ENCODE assay signal across 24 cellular contexts in genomic region chr10:132986076-132986475, GRCh38. TPM values are rescaled to one million over a fixed set of nuclear protein-coding genes. Genes with fewer than 3 reads are reported as not detected.
"Had no signal": no experiment of that assay in that cellular context is flagged by ENCODE, and none has a peak within 500 bp of the region (broad histone marks: within the 10 kb centered on the region; RNA-seq: fewer than 3 reads in every experiment).

No MANE protein-coding gene starts in this region.

- H3K27me3 ChIP-seq: brain microvascular endothelial cell had no signal

- H3K27ac ChIP-seq: brain microvascular endothelial cell, esophagus muscularis mucosa, foreskin keratinocyte, gastrocnemius medialis had no signal

- H3K4me3 ChIP-seq: esophagus muscularis mucosa, gastrocnemius medialis had no signal

- H3K4me1 ChIP-seq: esophagus muscularis mucosa, foreskin keratinocyte, gastrocnemius medialis had no signal

- H3K36me3 ChIP-seq: brain microvascular endothelial cell, esophagus muscularis mucosa, gastrocnemius medialis had no signal

- ATAC-seq: activated T-cell treated with anti-CD3 and anti-CD28 coated beads, Interleukin-2, amount 50 U/mL, for 72 hours; effector memory CD8-positive, alpha-beta T cell; foreskin keratinocyte; gastrocnemius medialis had no signal

- H3K9me3 ChIP-seq: esophagus muscularis mucosa, gastrocnemius medialis had no signal

- DNase-seq: activated CD4-positive, alpha-beta memory T cell treated with anti-CD3 and anti-CD28 coated beads, Interleukin-2, amount 10 ng/mL, durations not matched to agents 7 days and 5 days; activated CD4-positive, alpha-beta T cell treated with anti-CD3 and anti-CD28 coated beads for 1 hour; activated CD4-positive, alpha-beta T cell treated with anti-CD3 and anti-CD28 coated beads for 4 hours; activated CD4-positive, alpha-beta T cell treated with anti-CD3 and anti-CD28 coated beads, Interleukin-2, amount 10 ng/mL, durations not matched to agents 7 days and 5 days; activated CD4-positive, alpha-beta T cell treated with anti-CD3 and anti-CD28 coated beads, Interleukin-2, amount 50 U/mL, for 4 hours; activated CD8-positive, alpha-beta memory T cell treated with anti-CD3 and anti-CD28 coated beads, Interleukin-2, amount 50 U/mL, for 48 hours; activated gamma-delta T cell treated with Interleukin-2 at 50 U/mL for 16 hours; activated naive CD4-positive, alpha-beta T cell treated with Interleukin-2 at 50 U/mL for 16 hours; activated T-cell treated with anti-CD3 and anti-CD28 coated beads for 4 hours; activated T-cell treated with anti-CD3 and anti-CD28 coated beads, Interleukin-2, amount 50 U/mL, for 24 hours; activated T-cell treated with anti-CD3 and anti-CD28 coated beads, Interleukin-2, amount 50 U/mL, for 72 hours; amniotic stem cell; anterior cingulate cortex; brain microvascular endothelial cell; cortex of kidney; dermis blood vessel endothelial cell; effector CD4-positive, alpha-beta T cell; effector memory CD8-positive, alpha-beta T cell; erythroblast; foreskin keratinocyte; gastrocnemius medialis; T-helper 2 cell had no signal

RNA-seq across cellular contexts. Expression of gene CFAP46, which starts 43.7 kb away (rescaled TPM):
- total RNA-seq: activated CD4-positive, alpha-beta memory T cell treated with anti-CD3 and anti-CD28 coated beads, Interleukin-2, amount 10 ng/mL, durations not matched to agents 7 days and 5 days; activated CD4-positive, alpha-beta T cell treated with anti-CD3 and anti-CD28 coated beads, Interleukin-2, amount 10 ng/mL, durations not matched to agents 7 days and 5 days; T-helper 1 cell treated with Interleukin-12 subunit alpha and Interleukin-12 subunit beta and Interleukin-4 antibody, amounts not matched to agents 30 ng/mL and 1 ng/mL, for 36 hours had no signal
